Comparison of ENCODE assay signal across 7 cellular contexts in the genomic region with DNA sequence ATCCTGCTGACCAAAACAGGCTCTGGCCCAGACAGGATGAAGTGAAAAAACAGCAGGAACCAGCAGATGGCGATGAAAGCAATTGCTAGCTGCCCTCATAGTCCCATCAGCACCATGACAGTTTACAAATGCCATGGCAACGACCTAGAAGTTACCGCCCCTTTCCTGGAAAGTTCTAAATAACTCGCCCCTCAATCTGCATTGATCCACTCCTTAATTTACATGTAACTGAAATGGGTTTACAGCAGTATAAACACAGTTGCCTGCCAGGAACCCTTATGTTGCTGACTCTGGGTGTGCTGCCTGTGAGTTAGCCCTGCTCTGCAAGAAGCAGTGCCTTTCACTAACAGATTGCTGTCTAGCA.
DNase-seq lines count a peak whose midpoint lies in the region; ATAC-seq and TF ChIP-seq lines count a peak whose summit lies in the region.

No MANE protein-coding gene starts in this region.

- TF ChIP-seq CTCF in Peyer's patch (IDR thresholded peaks at IDR 0.05) (peak in 4 of 6 experiments; percentile 38 to 57 (median 52)), brain microvascular endothelial cell (IDR thresholded peaks at IDR 0.05; ENCODE audit: low read depth, low read length, missing control alignments) (peak; percentile 74)

- in situ Hi-C loops in brain microvascular endothelial cell (cut with HindIII; ENCODE audit: low pct_ligation_motif_present, low sequenced_read_pairs): no loop called here

- no peaks in the 10 kb centered on the region for H3K4me1 ChIP-seq in Peyer's patch

- no peaks in the 10 kb centered on the region for H3K9me3 ChIP-seq in Peyer's patch

- peak; percentile 67 for DNase-seq in EL
- peak; percentile 15 for DNase-seq in HS-27A (ENCODE audit: low read depth)
- peak in 2 of 3 donors; percentile 18 to 57 for DNase-seq in Peyer's patch
- peak; percentile 82 for DNase-seq in brain microvascular endothelial cell
- DNase-seq in left colon: peak; percentile 26 to 37
- peak; percentile 27 for DNase-seq in stimulated activated naive CD8-positive, alpha-beta T cell treated with anti-CD3 and anti-CD28 coated beads, Interleukin-15, Interleukin-2, amounts not matched to agents 100 U/mL and 50 U/mL, for 24 hours

- no peak overlapping the region for H3K27ac ChIP-seq in Peyer's patch
- no peak overlapping the region for H3K27ac ChIP-seq in brain microvascular endothelial cell

- H3K36me3 ChIP-seq in Peyer's patch (no peaks in the 10 kb centered on the region), brain microvascular endothelial cell (replicated peaks) (no peaks in the 10 kb centered on the region)

- H3K4me3 ChIP-seq in Peyer's patch (no peak overlapping the region), brain microvascular endothelial cell (ENCODE audit: low read depth, low read length) (no peak overlapping the region)

- TF ChIP-seq POLR2A in Peyer's patch (IDR thresholded peaks at IDR 0.05): no peak

- H3K27me3 ChIP-seq in Peyer's patch (no peaks in the 10 kb centered on the region), brain microvascular endothelial cell (replicated peaks) (no peaks in the 10 kb centered on the region)

- ATAC-seq in GM19438 (IDR thresholded peaks at IDR 0.05; ENCODE audit: low read depth, unreplicated experiment) (peak; percentile 86), left colon (peak; percentile 84)
- no peak for ATAC-seq in stimulated activated naive CD8-positive, alpha-beta T cell treated with anti-CD3 and anti-CD28 coated beads, Interleukin-15, Interleukin-2, amounts not matched to agents 100 U/mL and 50 U/mL, for 24 hours

- intact Hi-C loops in left colon (cut with DNase I, micrococcal nuclease): no loop called here

Comparison
In these comparisons a context has a peak if more than half of its experiments do, and no peak if none do; other contexts are left out.
1. DNase-seq: peak in every context shown above with its lines; median percentile 82 in brain microvascular endothelial cell; 67 in EL; 38 in Peyer's patch; 32 in left colon; 27 in stimulated activated naive CD8-positive, alpha-beta T cell treated with anti-CD3 and anti-CD28 coated beads, Interleukin-15, Interleukin-2, amounts not matched to agents 100 U/mL and 50 U/mL, for 24 hours; 15 in HS-27A.